13 cellular contexts compared by ENCODE assay signal in the genomic region with DNA sequence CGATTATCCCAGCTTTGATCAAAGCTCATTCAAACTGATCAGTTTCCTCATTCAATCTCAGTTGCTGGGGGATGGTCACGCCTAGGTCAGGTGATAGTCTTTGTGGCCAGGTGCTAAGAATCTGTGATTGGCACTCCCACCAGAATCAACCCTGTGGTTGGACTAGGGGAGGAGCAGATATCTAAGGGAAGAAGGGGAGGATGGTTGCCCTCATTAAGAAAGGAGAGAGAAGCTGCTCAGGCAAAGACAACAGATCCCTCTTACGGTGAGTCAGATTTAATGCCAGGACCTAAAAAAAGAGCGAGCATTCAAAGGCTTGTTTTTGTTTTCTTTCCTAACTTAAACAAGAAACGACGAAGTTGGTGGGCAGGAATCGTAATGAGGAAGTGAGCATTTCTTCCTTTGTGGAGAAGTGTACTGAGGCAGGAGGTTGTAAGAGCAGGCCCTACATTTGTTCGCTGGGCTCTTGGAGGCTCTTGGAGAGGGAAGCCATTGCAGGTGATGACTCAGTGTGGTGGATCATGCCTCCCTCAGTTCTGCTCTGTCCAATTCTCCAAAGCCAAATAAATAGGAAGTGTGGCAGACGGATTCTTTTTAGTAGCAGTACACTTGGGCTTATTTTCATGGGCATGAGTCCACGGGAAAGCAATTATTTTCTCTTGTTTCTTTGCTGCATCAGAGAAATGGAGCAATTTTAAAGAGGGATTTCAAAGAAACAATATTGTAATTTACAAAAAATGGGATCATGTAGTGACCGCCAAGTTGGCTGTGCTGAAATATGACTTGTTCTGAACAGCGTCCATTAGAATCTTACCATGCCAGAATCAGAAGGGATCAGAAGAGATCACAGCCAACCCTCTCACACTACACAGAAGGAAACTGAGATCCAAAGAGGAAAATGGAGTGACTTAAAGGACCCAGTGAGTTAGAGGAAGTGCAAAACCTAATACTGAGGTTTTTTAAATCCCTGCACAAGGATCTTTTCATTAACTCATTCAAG. TPM values are rescaled to one million over a fixed set of nuclear protein-coding genes. Genes with fewer than 3 reads are reported as not detected.
DNase-seq lines count a peak whose midpoint lies in the region; ATAC-seq, FAIRE-seq and TF ChIP-seq lines count a peak whose summit lies in the region.
"Had no signal": no experiment of that assay in that cellular context is flagged by ENCODE, and none has a peak within 500 bp of the region (broad histone marks: within the 10 kb centered on the region; RNA-seq: fewer than 3 reads in every experiment).

No MANE protein-coding gene starts in this region.

- no peak overlapping the region for H4K91ac ChIP-seq in mesenchymal stem cell (ENCODE audit: low read length)

- no peak overlapping the region for H3K4me3 ChIP-seq in bronchial epithelial cell (ENCODE audit: low read depth, low read length)
- peak overlapping the region in 1 of 2 experiments; percentile 19 for H3K4me3 ChIP-seq in mesenchymal stem cell (ENCODE audit: insufficient read depth in 1 of 2, low read depth in 1 of 2, low read length in 2 of 2)

- H4K8ac ChIP-seq in mesenchymal stem cell (ENCODE audit: low read length): no peak overlapping the region

- no peaks in the 10 kb centered on the region for H3K27me3 ChIP-seq in bronchial epithelial cell (ENCODE audit: control insufficient read depth, insufficient read depth, low read length)
- peaks cover 0 to 15% of the 10 kb centered on the region in 2 experiments for H3K27me3 ChIP-seq in mesenchymal stem cell (ENCODE audit: control insufficient read depth in 1 of 2, insufficient read depth in 1 of 2, low read length in 2 of 2)

- ATAC-seq in GM19351 (IDR thresholded peaks at IDR 0.05; ENCODE audit: unreplicated experiment) (no peak), HG03571 (IDR thresholded peaks at IDR 0.05; ENCODE audit: unreplicated experiment) (no peak)
- ATAC-seq: naive thymus-derived CD8-positive, alpha-beta T cell had no signal

- TF ChIP-seq CTCF in bronchial epithelial cell (IDR thresholded peaks at IDR 0.05; ENCODE audit: insufficient read depth, low read length, severe bottlenecking): no peak

- H2BK5ac ChIP-seq in mesenchymal stem cell (ENCODE audit: low read depth, low read length, poor library complexity, severe bottlenecking): no peak overlapping the region

- peaks cover 8% of the 10 kb centered on the region for H3K9me3 ChIP-seq in mesenchymal stem cell (ENCODE audit: control insufficient read depth, low read length)

- no peak overlapping the region for H3K4ac ChIP-seq in mesenchymal stem cell (ENCODE audit: low read depth in 1 of 2, low read length in 2 of 2)

- no peak overlapping the region for H2BK12ac ChIP-seq in mesenchymal stem cell (ENCODE audit: low read length in 2 of 2)

- H3K36me3 ChIP-seq in bronchial epithelial cell (ENCODE audit: control insufficient read depth, insufficient read depth, low read length) (no peaks in the 10 kb centered on the region), mesenchymal stem cell (ENCODE audit: control insufficient read depth in 1 of 2, insufficient read depth in 2 of 2, low read depth in 1 of 2, low read length in 2 of 2) (no peaks in the 10 kb centered on the region)

- no peak overlapping the region for H3K23ac ChIP-seq in mesenchymal stem cell (ENCODE audit: low read length in 2 of 2)

- 61% methylated on average over 10 of the region's 12 CpGs for WGBS in mesenchymal stem cell

- H3K9ac ChIP-seq in mesenchymal stem cell (ENCODE audit: low read length): peak overlapping the region; percentile 47

- no peak overlapping the region for H2AFZ ChIP-seq in mesenchymal stem cell (ENCODE audit: low read depth, low read length)

- peak overlapping the region; percentile 29 for H3K27ac ChIP-seq in mesenchymal stem cell (ENCODE audit: low read length, poor library complexity, severe bottlenecking)

- no peak overlapping the region for H3K18ac ChIP-seq in mesenchymal stem cell (ENCODE audit: low read depth in 1 of 2, low read length in 2 of 2)

- FAIRE-seq in bronchial epithelial cell (lab: Jason Lieb, UNC): no peak
- FAIRE-seq: frontal cortex had no signal

- H3K4me1 ChIP-seq in mesenchymal stem cell (ENCODE audit: control insufficient read depth, insufficient read depth, low read depth, low read length): no peaks in the 10 kb centered on the region

- no peak overlapping the region for H2AK5ac ChIP-seq in mesenchymal stem cell (ENCODE audit: low read length, severe bottlenecking)

- peak; percentile 77 for DNase-seq in AG08396 (ENCODE audit: low spot score)
- peak; percentile 87 for DNase-seq in M059J (ENCODE audit: low read depth)
- DNase-seq in bronchial epithelial cell (ENCODE audit: low read depth): peak; percentile 24
- peak; percentile 56 for DNase-seq in mesenchymal stem cell
- no peak for DNase-seq in HUDEP-2 (lab: John Stamatoyannopoulos, UW; ENCODE audit: unreplicated experiment in 76 of 76)
- no peak for DNase-seq in HuH-7.5 (ENCODE audit: low spot score)
- DNase-seq: activated naive CD4-positive, alpha-beta T cell treated with anti-CD3 and anti-CD28 coated beads, Interleukin-2, amount 50 U/mL, for 16 hours; CD4-positive, alpha-beta memory T cell; naive thymus-derived CD8-positive, alpha-beta T cell; NCI-H82 had no signal

- no peak overlapping the region for H3K4me2 ChIP-seq in mesenchymal stem cell (ENCODE audit: low read length, poor library complexity, severe bottlenecking)

- H2BK120ac ChIP-seq in mesenchymal stem cell (ENCODE audit: low read depth, low read length): no peak overlapping the region

- no peak overlapping the region for H2BK15ac ChIP-seq in mesenchymal stem cell (ENCODE audit: low read depth, poor library complexity, severe bottlenecking)

- no peaks in the 10 kb centered on the region for H3K79me1 ChIP-seq in mesenchymal stem cell (replicated peaks; ENCODE audit: low read length, poor library complexity, severe bottlenecking)

- no peak overlapping the region for H3K14ac ChIP-seq in mesenchymal stem cell (ENCODE audit: low read length in 2 of 2)

RNA-seq across cellular contexts. Expression of a gene that starts 18.7 kb away (rescaled TPM):
- total RNA-seq in M059J (2014; rRNA removed; shearing (Covaris generic)): 28.9 and 48.1 TPM in 2 replicates
- 58.9 and 110 TPM in 2 replicates for total RNA-seq in bronchial epithelial cell
- polyA plus RNA-seq in mesenchymal stem cell (2013, experiment 1 of 2): 55.8 TPM
- polyA plus RNA-seq in mesenchymal stem cell (2013, experiment 2 of 2): 57.6 TPM

Comparison
In these comparisons a context has a peak if more than half of its experiments do, and no peak if none do; other contexts are left out.
1. DNase-seq: peak in AG08396 (single experiment), M059J (single experiment), bronchial epithelial cell (single experiment) and mesenchymal stem cell (single experiment); none in HUDEP-2 (0 of 76) and HuH-7.5 (single experiment).